8 cellular contexts compared by ENCODE assay signal in the genomic region with DNA sequence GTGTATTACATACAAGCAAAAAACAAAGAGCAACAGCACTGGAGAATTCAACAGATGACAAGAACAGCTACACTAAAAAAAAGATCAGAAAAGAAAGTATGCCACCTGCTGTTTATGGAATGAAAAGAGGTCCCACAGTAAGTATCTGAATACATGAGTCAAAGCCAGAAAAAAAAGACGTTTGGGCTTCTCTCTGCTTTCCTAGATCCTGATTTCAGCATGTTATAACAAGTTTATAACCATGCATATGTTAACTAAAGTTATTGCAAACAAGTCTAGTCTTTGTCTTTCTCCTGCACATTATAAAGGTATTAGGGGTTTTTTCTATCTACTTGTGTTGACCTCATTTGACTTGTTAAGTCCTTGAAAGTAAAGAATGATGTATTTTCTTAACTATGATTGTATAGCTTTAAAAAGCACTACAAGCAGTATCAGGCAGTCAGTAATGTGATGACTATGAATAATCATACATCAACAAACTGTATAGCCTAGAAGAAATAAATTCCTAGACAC.
DNase-seq lines count a peak whose midpoint lies in the region; ATAC-seq, FAIRE-seq and TF ChIP-seq lines count a peak whose summit lies in the region.

No MANE protein-coding gene starts in this region.

- in situ Hi-C loops in SK-MEL-5 (cut with HindIII; ENCODE audit: low pct_unique_long_range_greater_than_20kb, low sequenced_read_pairs), result no loop called here

- intact Hi-C loops in posterior vena cava (cut with DNase I), result loop anchor here in 1 of 2 donors (10.0 kb wide), 1 partner anchor 163 kb away; no protein-coding TSS in a partner anchor

- no peak for FAIRE-seq in GM12892 (lab: Jason Lieb, UNC)

- no peak for TF ChIP-seq POLR2A in GM12892 (IDR thresholded peaks at IDR 0.05; ENCODE audit: low read depth, low read length)

- DNase-seq in EL (peak; percentile 85), SK-MEL-5 (ENCODE audit: low read depth, low spot score) (peak; percentile 81), fibroblast of peridontal ligament (ENCODE audit: extremely low read depth) (peak; percentile 94), renal cortical epithelial cell (ENCODE audit: low read depth) (peak; percentile 75), GM12892 (ENCODE audit: insufficient read length) (no peak), posterior vena cava (ENCODE audit: low spot score) (no peak)

- peak; percentile 86 for ATAC-seq in GM19463 (IDR thresholded peaks at IDR 0.05; ENCODE audit: unreplicated experiment)
- ATAC-seq in HG03571 (IDR thresholded peaks at IDR 0.05; ENCODE audit: unreplicated experiment), result peak; percentile 76

Comparison
In these comparisons a context has a peak if more than half of its experiments do, and no peak if none do; other contexts are left out.
1. DNase-seq: peak in EL (single experiment), SK-MEL-5 (single experiment), fibroblast of peridontal ligament (single experiment) and renal cortical epithelial cell (single experiment); none in GM12892 (single experiment) and posterior vena cava (single experiment).